ENCODE assay signal across 14 cellular contexts in genomic region chr11:108994887-108995286, GRCh38.
"Had no signal": no experiment of that assay in that cellular context is flagged by ENCODE, and none has a peak within 500 bp of the region (broad histone marks: within the 10 kb centered on the region; RNA-seq: fewer than 3 reads in every experiment).

No MANE protein-coding gene starts in this region.

- H3K27me3 Mint-ChIP-seq: activated T-cell treated with anti-CD3 and anti-CD28 coated beads, Interleukin-2, amount 50 U/mL, for 24 hours had no signal

- H3K27ac Mint-ChIP-seq: activated CD8-positive, alpha-beta memory T cell treated with anti-CD3 and anti-CD28 coated beads, Interleukin-2, amount 10 ng/mL, durations not matched to agents 7 days and 5 days; activated naive CD4-positive, alpha-beta T cell treated with anti-CD3 and anti-CD28 coated beads, Interleukin-2, amount 50 U/mL, for 24 hours; activated T-cell treated with anti-CD3 and anti-CD28 coated beads, Interleukin-2, amount 50 U/mL, for 24 hours had no signal

- H3K36me3 ChIP-seq: pancreas, stomach had no signal

- H3K9me3 ChIP-seq: pancreas had no signal

- ATAC-seq: activated CD4-positive, CD25-positive, alpha-beta regulatory T cell treated with anti-CD3 and anti-CD28 coated beads, Interleukin-2, amount 50 U/mL, for 24 hours; activated CD8-positive, alpha-beta memory T cell treated with anti-CD3 and anti-CD28 coated beads, Interleukin-2, amount 10 ng/mL, durations not matched to agents 7 days and 5 days; pancreas had no signal

- H3K4me3 ChIP-seq: coronary artery, pancreas, stomach had no signal

- H3K4me3 Mint-ChIP-seq: activated CD8-positive, alpha-beta memory T cell treated with anti-CD3 and anti-CD28 coated beads, Interleukin-2, amount 10 ng/mL, durations not matched to agents 7 days and 5 days; activated naive CD4-positive, alpha-beta T cell treated with anti-CD3 and anti-CD28 coated beads, Interleukin-2, amount 50 U/mL, for 24 hours; activated T-cell treated with anti-CD3 and anti-CD28 coated beads, Interleukin-2, amount 50 U/mL, for 24 hours had no signal

- H3K36me3 Mint-ChIP-seq: activated CD8-positive, alpha-beta memory T cell treated with anti-CD3 and anti-CD28 coated beads, Interleukin-2, amount 10 ng/mL, durations not matched to agents 7 days and 5 days had no signal

- H3K27ac ChIP-seq: coronary artery, epithelial cell of prostate, pancreas, stomach had no signal

- H3K27me3 ChIP-seq: pancreas, stomach had no signal

- DNase-seq: activated CD4-positive, alpha-beta T cell treated with anti-CD3 and anti-CD28 coated beads, Interleukin-2, amount 50 U/mL, for 4 hours; activated CD8-positive, alpha-beta memory T cell treated with anti-CD3 and anti-CD28 coated beads, Interleukin-2, amount 10 ng/mL, durations not matched to agents 7 days and 5 days; activated effector memory CD4-positive, alpha-beta T cell treated with Interleukin-2 at 50 U/mL for 16 hours; activated T-cell treated with anti-CD3 and anti-CD28 coated beads, Interleukin-2, amount 50 U/mL, for 24 hours; caudate nucleus; effector CD8-positive, alpha-beta T cell; hippocampal formation; pancreas; stimulated activated CD4-positive, alpha-beta T cell treated with anti-CD3 and anti-CD28 coated beads, Interleukin-4, amount 100 ng/mL, for 4 hours; stomach had no signal

- H3K4me1 Mint-ChIP-seq: activated CD8-positive, alpha-beta memory T cell treated with anti-CD3 and anti-CD28 coated beads, Interleukin-2, amount 10 ng/mL, durations not matched to agents 7 days and 5 days had no signal

- H3K4me1 ChIP-seq: pancreas, stomach had no signal
